ENCODE assay signal across 35 cellular contexts in genomic region chr11:102911758-102912481, GRCh38. TPM values are rescaled to one million over a fixed set of nuclear protein-coding genes. Genes with fewer than 3 reads are reported as not detected.
DNase-seq lines count a peak whose midpoint lies in the region; ATAC-seq, FAIRE-seq and TF ChIP-seq lines count a peak whose summit lies in the region.
"Had no signal": no experiment of that assay in that cellular context is flagged by ENCODE, and none has a peak within 500 bp of the region (broad histone marks: within the 10 kb centered on the region; RNA-seq: fewer than 3 reads in every experiment).

No MANE protein-coding gene starts in this region.

- H3K4me3 ChIP-seq in GM23338 = no peak overlapping the region
- no peak overlapping the region for H3K4me3 ChIP-seq in PC-9
- H3K4me3 ChIP-seq in epithelial cell of esophagus (ENCODE audit: low read length) = no peak overlapping the region
- no peak overlapping the region for H3K4me3 ChIP-seq in small intestine (ENCODE audit: low read depth in 1 of 2, low read length in 2 of 2)
- no peak overlapping the region for H3K4me3 ChIP-seq in aorta (ENCODE audit: low read length in 2 of 2)
- no peak overlapping the region for H3K4me3 ChIP-seq in dorsolateral prefrontal cortex
- H3K4me3 ChIP-seq: cardiac muscle cell, heart right ventricle, MG63, skin epidermis, suprapubic skin, uterus had no signal

- no peaks in the 10 kb centered on the region for H3K9me2 ChIP-seq in GM23338 (ENCODE audit: insufficient read depth)
- H3K9me2 ChIP-seq in PC-9 (ENCODE audit: insufficient read depth) = no peaks in the 10 kb centered on the region

- no peak overlapping the region for H3K27ac ChIP-seq in GM23338 (ENCODE audit: low read depth)
- H3K27ac ChIP-seq in PC-9 = 0 out of 2 replicates have a peak overlapping the region, but pooled peaks have one; percentile 29
- no peak overlapping the region for H3K27ac ChIP-seq in small intestine (ENCODE audit: low read depth in 1 of 2, low read length in 1 of 2)
- H3K27ac ChIP-seq in aorta (ENCODE audit: low read depth in 1 of 2, low read length in 2 of 2) = no peak overlapping the region
- H3K27ac ChIP-seq in dorsolateral prefrontal cortex = no peak overlapping the region
- H3K27ac ChIP-seq: cardiac muscle cell, heart right ventricle, skin epidermis, suprapubic skin, uterus, VCaP had no signal

- H3F3A ChIP-seq in GM23338 (replicated peaks; ENCODE audit: low read depth) (no peaks in the 10 kb centered on the region), PC-9 (ENCODE audit: insufficient read depth, low read depth) (peaks cover 5% of the 10 kb centered on the region; the same call in 1 of the 2 replicates)

- H2AFZ ChIP-seq in GM23338 (no peak overlapping the region), PC-9 (no peak overlapping the region)

- peaks cover 11% of the 10 kb centered on the region for H3K4me1 Mint-ChIP-seq in GM23338
- H3K4me1 Mint-ChIP-seq: activated CD4-positive, alpha-beta T cell treated with anti-CD3 and anti-CD28 coated beads, Interleukin-2, amount 10 ng/mL, durations not matched to agents 7 days and 5 days; activated CD8-positive, alpha-beta memory T cell treated with anti-CD3 and anti-CD28 coated beads, Interleukin-2, amount 10 ng/mL, durations not matched to agents 7 days and 5 days; activated naive CD4-positive, alpha-beta T cell treated with anti-CD3 and anti-CD28 coated beads, Interleukin-2, amount 10 ng/mL, durations not matched to agents 7 days and 5 days; IgD-negative memory B cell; stimulated activated effector memory CD8-positive, alpha-beta T cell treated with anti-CD3 and anti-CD28 coated beads, Interleukin-12 subunit alpha, Interleukin-12 subunit beta, amount 100 ng/mL, for 72 hours had no signal

- H3K27me3 ChIP-seq in GM23338 (ENCODE audit: insufficient read depth) = no peaks in the 10 kb centered on the region
- H3K27me3 ChIP-seq in PC-9 (ENCODE audit: insufficient read depth, low read depth) = no peaks in the 10 kb centered on the region
- peaks cover 0 to 3% of the 10 kb centered on the region in 2 donors for H3K27me3 ChIP-seq in small intestine (ENCODE audit: control insufficient read depth in 2 of 2, insufficient read depth in 2 of 2, low read length in 2 of 2)
- no peaks in the 10 kb centered on the region for H3K27me3 ChIP-seq in aorta (ENCODE audit: control insufficient read depth in 1 of 2, insufficient read depth in 2 of 2, low read length in 1 of 2)
- H3K27me3 ChIP-seq in dorsolateral prefrontal cortex = no peaks in the 10 kb centered on the region
- H3K27me3 ChIP-seq: cardiac muscle cell, MG63, suprapubic skin, uterus had no signal

- CTCF ChIA-PET in PC-9 (lab: Charles Lee) = interaction anchor here (0.6 kb wide), 1 partner anchor 178 kb away, joined by 3 read pairs; no protein-coding TSS in a partner anchor

- H4K20me1 ChIP-seq in GM23338 (replicated peaks; ENCODE audit: insufficient read depth) = no peaks in the 10 kb centered on the region
- H4K20me1 ChIP-seq in PC-9 (ENCODE audit: insufficient read depth) = no peaks in the 10 kb centered on the region

- H3K9me3 ChIP-seq in PC-9 (ENCODE audit: insufficient read depth, low read depth) = no peaks in the 10 kb centered on the region
- no peaks in the 10 kb centered on the region for H3K9me3 ChIP-seq in small intestine (ENCODE audit: control insufficient read depth, low read depth)
- no peaks in the 10 kb centered on the region for H3K9me3 ChIP-seq in aorta (ENCODE audit: control insufficient read depth, low read length)
- H3K9me3 ChIP-seq: heart right ventricle, MG63, suprapubic skin, uterus had no signal

- H3K4me2 ChIP-seq in GM23338 = no peak overlapping the region
- peak overlapping the region; percentile 20; the same call in 1 of the 2 replicates for H3K4me2 ChIP-seq in PC-9

- H3K4me3 Mint-ChIP-seq in GM23338 = no peak overlapping the region
- H3K4me3 Mint-ChIP-seq: activated CD4-positive, alpha-beta T cell treated with anti-CD3 and anti-CD28 coated beads, Interleukin-2, amount 10 ng/mL, durations not matched to agents 7 days and 5 days; activated CD8-positive, alpha-beta memory T cell treated with anti-CD3 and anti-CD28 coated beads, Interleukin-2, amount 10 ng/mL, durations not matched to agents 7 days and 5 days; activated naive CD4-positive, alpha-beta T cell treated with anti-CD3 and anti-CD28 coated beads, Interleukin-2, amount 10 ng/mL, durations not matched to agents 7 days and 5 days; activated T-cell treated with anti-CD3 and anti-CD28 coated beads, Interleukin-2, amount 50 U/mL, for 72 hours; IgD-negative memory B cell; stimulated activated effector memory CD8-positive, alpha-beta T cell treated with anti-CD3 and anti-CD28 coated beads, Interleukin-12 subunit alpha, Interleukin-12 subunit beta, amount 100 ng/mL, for 72 hours had no signal

- H3K79me2 ChIP-seq in GM23338 (replicated peaks; ENCODE audit: insufficient read depth) = no peaks in the 10 kb centered on the region
- H3K79me2 ChIP-seq in PC-9 (ENCODE audit: low read depth) = no peaks in the 10 kb centered on the region

- peak overlapping the region; percentile 16; the same call in 1 of the 2 replicates for H3K27ac Mint-ChIP-seq in GM23338
- H3K27ac Mint-ChIP-seq: activated CD4-positive, alpha-beta T cell treated with anti-CD3 and anti-CD28 coated beads, Interleukin-2, amount 10 ng/mL, durations not matched to agents 7 days and 5 days; activated CD8-positive, alpha-beta memory T cell treated with anti-CD3 and anti-CD28 coated beads, Interleukin-2, amount 10 ng/mL, durations not matched to agents 7 days and 5 days; activated naive CD4-positive, alpha-beta T cell treated with anti-CD3 and anti-CD28 coated beads, Interleukin-2, amount 10 ng/mL, durations not matched to agents 7 days and 5 days; activated T-cell treated with anti-CD3 and anti-CD28 coated beads, Interleukin-2, amount 50 U/mL, for 72 hours; IgD-negative memory B cell; stimulated activated effector memory CD8-positive, alpha-beta T cell treated with anti-CD3 and anti-CD28 coated beads, Interleukin-12 subunit alpha, Interleukin-12 subunit beta, amount 100 ng/mL, for 72 hours had no signal

- POLR2A ChIA-PET in PC-9 (lab: Charles Lee; ENCODE audit: unreplicated experiment) = no interaction called here

- no peak for FAIRE-seq in small intestine (lab: Jason Lieb, UNC)
- FAIRE-seq: RCC 7860 had no signal

- intact Hi-C loops in PC-9 (cut with micrococcal nuclease; ENCODE audit: unreplicated experiment) (loop anchor here (10.0 kb wide), 1 partner anchor 107 kb away; no protein-coding TSS in a partner anchor), aorta (cut with DNase I) (no loop called here), dorsolateral prefrontal cortex (cut with DNase I) (no loop called here)

- 71 to 87% (median 77%) methylated on average over 13 of the region's 13 CpGs for WGBS in small intestine, 3 donors
- 88 to 91% methylated on average over 13 of the region's 13 CpGs for WGBS in aorta, 2 donors

- H3K36me3 Mint-ChIP-seq in GM23338 (ENCODE audit: low read depth) = peaks cover 16% of the 10 kb centered on the region
- H3K36me3 Mint-ChIP-seq: activated CD8-positive, alpha-beta memory T cell treated with anti-CD3 and anti-CD28 coated beads, Interleukin-2, amount 10 ng/mL, durations not matched to agents 7 days and 5 days; activated naive CD4-positive, alpha-beta T cell treated with anti-CD3 and anti-CD28 coated beads, Interleukin-2, amount 10 ng/mL, durations not matched to agents 7 days and 5 days; IgD-negative memory B cell; stimulated activated effector memory CD8-positive, alpha-beta T cell treated with anti-CD3 and anti-CD28 coated beads, Interleukin-12 subunit alpha, Interleukin-12 subunit beta, amount 100 ng/mL, for 72 hours had no signal

- DNase-seq in GM23338 (ENCODE audit: low spot score) = peak; percentile 39
- DNase-seq in PC-9 = peak; percentile 36 to 64
- peak; percentile 51 for DNase-seq in epithelial cell of esophagus (ENCODE audit: low read depth)
- DNase-seq in renal cortical epithelial cell (ENCODE audit: low read depth) = peak; percentile 33
- DNase-seq in small intestine = no peak
- DNase-seq in aorta = no peak
- no peak for DNase-seq in dorsolateral prefrontal cortex
- no peak for DNase-seq in activated CD8-positive, alpha-beta memory T cell treated with anti-CD3 and anti-CD28 coated beads for 24 hours
- DNase-seq: activated CD4-positive, alpha-beta T cell treated with anti-CD3 and anti-CD28 coated beads, Interleukin-2, amount 10 ng/mL, durations not matched to agents 7 days and 5 days; activated CD8-positive, alpha-beta memory T cell treated with anti-CD3 and anti-CD28 coated beads, Interleukin-2, amount 10 ng/mL, durations not matched to agents 7 days and 5 days; activated naive CD4-positive, alpha-beta T cell treated with anti-CD3 and anti-CD28 coated beads, Interleukin-2, amount 10 ng/mL, durations not matched to agents 7 days and 5 days; activated T-cell treated with anti-CD3 and anti-CD28 coated beads, Interleukin-2, amount 50 U/mL, for 72 hours; amygdala; C1 segment of cervical spinal cord; DMS79 treated with DMSO at 0.1 percent for 48 hours; heart right ventricle; mesenchymal stem cell; MG63; NCI-H1417 treated with DMSO at 0.1 percent for 48 hours; NCI-H510A treated with DMSO at 0.1 percent for 48 hours; nucleus accumbens; uterus had no signal

- peaks cover 9% of the 10 kb centered on the region for H3K27me3 Mint-ChIP-seq in GM23338 (ENCODE audit: insufficient read depth, low read depth, poor library complexity)
- H3K27me3 Mint-ChIP-seq: IgD-negative memory B cell had no signal

- H3K4me1 ChIP-seq in GM23338 (ENCODE audit: insufficient read depth) (peaks cover 10% of the 10 kb centered on the region), PC-9 (replicated peaks; ENCODE audit: insufficient read depth) (peaks cover 24% of the 10 kb centered on the region), small intestine (ENCODE audit: control insufficient read depth in 2 of 2, insufficient read depth in 1 of 2, low read depth in 1 of 2, low read length in 1 of 2) (no peaks in the 10 kb centered on the region), aorta (ENCODE audit: control insufficient read depth in 1 of 2, insufficient read depth in 2 of 2, low read length in 2 of 2) (no peaks in the 10 kb centered on the region)
- H3K4me1 ChIP-seq: Caco-2, heart right ventricle, suprapubic skin, uterus had no signal

- ATAC-seq in GM23338 (peak; percentile 63), aorta (ENCODE audit: low FRiP score) (no peak)
- ATAC-seq: activated CD8-positive, alpha-beta memory T cell treated with anti-CD3 and anti-CD28 coated beads, Interleukin-2, amount 10 ng/mL, durations not matched to agents 7 days and 5 days; activated T-cell treated with anti-CD3 and anti-CD28 coated beads, Interleukin-2, amount 50 U/mL, for 72 hours; HCT116; heart right ventricle; stimulated activated effector memory CD8-positive, alpha-beta T cell treated with anti-CD3 and anti-CD28 coated beads, Interleukin-12 subunit alpha, Interleukin-12 subunit beta, amount 100 ng/mL, for 72 hours had no signal

- no peaks in the 10 kb centered on the region for H3K36me3 ChIP-seq in GM23338 (ENCODE audit: insufficient read depth)
- no peaks in the 10 kb centered on the region for H3K36me3 ChIP-seq in PC-9 (ENCODE audit: low read depth)
- H3K36me3 ChIP-seq in small intestine (ENCODE audit: control insufficient read depth in 2 of 2, insufficient read depth in 2 of 2, low read length in 2 of 2) = no peaks in the 10 kb centered on the region
- H3K36me3 ChIP-seq in aorta (ENCODE audit: control insufficient read depth in 1 of 2, insufficient read depth in 2 of 2, low read length in 1 of 2) = no peaks in the 10 kb centered on the region
- H3K36me3 ChIP-seq: cardiac muscle cell, heart right ventricle, MG63, suprapubic skin, uterus had no signal

- no TSS peak for BruUV-seq in PC-9 (replicated peaks; lab: Mats Ljungman, UMichigan)

- H3K9me3 Mint-ChIP-seq in GM23338 = peaks cover 18% of the 10 kb centered on the region
- H3K9me3 Mint-ChIP-seq: activated CD4-positive, alpha-beta T cell treated with anti-CD3 and anti-CD28 coated beads, Interleukin-2, amount 10 ng/mL, durations not matched to agents 7 days and 5 days; activated naive CD4-positive, alpha-beta T cell treated with anti-CD3 and anti-CD28 coated beads, Interleukin-2, amount 10 ng/mL, durations not matched to agents 7 days and 5 days; activated T-cell treated with anti-CD3 and anti-CD28 coated beads, Interleukin-2, amount 50 U/mL, for 72 hours; IgD-negative memory B cell had no signal

- no peak for TF ChIP-seq CTCF in GM23338 (conservative IDR thresholded peaks at IDR 0.05; ENCODE audit: low read depth in 2 of 2)
- no peak for TF ChIP-seq CTCF in PC-9 (conservative IDR thresholded peaks at IDR 0.05)
- no peak for TF ChIP-seq CTCF in epithelial cell of esophagus (IDR thresholded peaks at IDR 0.05; ENCODE audit: insufficient read depth, low read depth, low read length, missing control alignments)
- TF ChIP-seq CTCF in dorsolateral prefrontal cortex (IDR thresholded peaks at IDR 0.05 in 54 of 56, conservative IDR thresholded peaks at IDR 0.05 in 2 of 56; ENCODE audit: low read depth in 1 of 56, partially characterized antibody in 56 of 56) = no peak

RNA-seq across cellular contexts. Expression of gene MMP12, which starts 37.1 kb away (rescaled TPM):
- total RNA-seq in GM23338 (2014; rRNA removed; shearing (Covaris generic)) = not detected in 2 replicates
- polyA plus RNA-seq in GM23338 (2016; fragmentation: Nextera tagmentation; extraction: Ambion mirVana) (not detected in 2 replicates), small intestine (1 to 10 TPM in 1 of 3 donors, not detected in 2; 3.3 TPM), aorta (under 1 TPM in 1 of 2 donors, not detected in 1; 0.75 TPM)
- total RNA-seq in PC-9 (2021) (not detected in 2 replicates), renal cortical epithelial cell (0.80 TPM in 1 of 2 replicates, not detected in the other), aorta (1 to 10 TPM in 1 of 2 donors, under 1 TPM in 1; 0.23 to 1.4 TPM), dorsolateral prefrontal cortex (not detected)
- total RNA-seq: activated CD4-positive, alpha-beta T cell treated with anti-CD3 and anti-CD28 coated beads, Interleukin-2, amount 10 ng/mL, durations not matched to agents 7 days and 5 days; activated CD8-positive, alpha-beta memory T cell treated with anti-CD3 and anti-CD28 coated beads, Interleukin-2, amount 10 ng/mL, durations not matched to agents 7 days and 5 days; activated T-cell treated with anti-CD3 and anti-CD28 coated beads, Interleukin-2, amount 50 U/mL, for 72 hours; Caco-2; cardiac muscle cell; endothelial cell of umbilical vein; suprapubic skin; T-helper 2 cell treated with Interferon-gamma antibody and Interleukin-4, amounts not matched to agents 100 ng/mL and 5 ng/mL, for 36 hours; uterus had no signal
- polyA plus RNA-seq: AG04450, cardiac muscle cell, endothelial cell of umbilical vein, heart right ventricle, IgD-negative memory B cell had no signal

RNA-seq across cellular contexts. Expression of gene MMP13, which starts 43.6 kb away (rescaled TPM):
- total RNA-seq in GM23338 (2014; rRNA removed; shearing (Covaris generic)) = not detected in 2 replicates
- polyA plus RNA-seq in GM23338 (2016; fragmentation: Nextera tagmentation; extraction: Ambion mirVana) (not detected in 2 replicates), small intestine (not detected), aorta (under 1 TPM in 1 of 2 donors, not detected in 1; 0.05 TPM)
- total RNA-seq in PC-9 (2021) (not detected in 2 replicates), renal cortical epithelial cell (not detected in 2 replicates), aorta (not detected), dorsolateral prefrontal cortex (not detected)
- total RNA-seq: activated CD4-positive, alpha-beta T cell treated with anti-CD3 and anti-CD28 coated beads, Interleukin-2, amount 10 ng/mL, durations not matched to agents 7 days and 5 days; activated CD8-positive, alpha-beta memory T cell treated with anti-CD3 and anti-CD28 coated beads, Interleukin-2, amount 10 ng/mL, durations not matched to agents 7 days and 5 days; activated T-cell treated with anti-CD3 and anti-CD28 coated beads, Interleukin-2, amount 50 U/mL, for 72 hours; Caco-2; cardiac muscle cell; endothelial cell of umbilical vein; fibroblast of villous mesenchyme; heart right ventricle; T-helper 2 cell treated with Interferon-gamma antibody and Interleukin-4, amounts not matched to agents 100 ng/mL and 5 ng/mL, for 36 hours; uterus had no signal
- polyA plus RNA-seq: AG04450, cardiac muscle cell, endothelial cell of umbilical vein, heart right ventricle, IgD-negative memory B cell had no signal

Comparison
In these comparisons a context has a peak if more than half of its experiments do, and no peak if none do; other contexts are left out.
1. DNase-seq: peak in GM23338 (single experiment), PC-9 (2 of 2), epithelial cell of esophagus (single experiment) and renal cortical epithelial cell (single experiment); none in small intestine (single experiment), aorta (0 of 2), dorsolateral prefrontal cortex (0 of 10) and activated CD8-positive, alpha-beta memory T cell treated with anti-CD3 and anti-CD28 coated beads for 24 hours (single experiment).